ENCODE assay signal across 28 cellular contexts in genomic region chr2:62460175-62460574, GRCh38.
"Had no signal": no experiment of that assay in that cellular context is flagged by ENCODE, and none has a peak within 500 bp of the region (broad histone marks: within the 10 kb centered on the region; RNA-seq: fewer than 3 reads in every experiment).

No MANE protein-coding gene starts in this region.

- H3K9me3 ChIP-seq: esophagus muscularis mucosa, heart right ventricle, mucosa of descending colon, pancreas, prostate gland, upper lobe of right lung had no signal

- H3K4me1 Mint-ChIP-seq: central memory CD8-positive, alpha-beta T cell; stimulated activated memory B cell treated with anti-CD40 and anti-IgM and Interleukin-4, amounts not matched to agents 10 μg/mL and 1 μg/mL and 100 μg/mL, for 72 hours; stimulated activated naive CD8-positive, alpha-beta T cell treated with anti-CD3 and anti-CD28 coated beads, Interleukin-15, amount 100 ng/mL, for 72 hours had no signal

- H3K4me1 ChIP-seq: prostate gland had no signal

- H3K9me3 Mint-ChIP-seq: central memory CD8-positive, alpha-beta T cell; dendritic cell treated with granulocyte-macrophage colony-stimulating factor and Interleukin-4, amounts not matched to agents 40 ng/mL and 50 ng/mL, for 4 days; endodermal cell; stimulated activated memory B cell treated with anti-CD40 and anti-IgM and Interleukin-4, amounts not matched to agents 10 μg/mL and 1 μg/mL and 100 μg/mL, for 72 hours; stimulated activated naive CD8-positive, alpha-beta T cell treated with anti-CD3 and anti-CD28 coated beads, Interleukin-15, amount 100 ng/mL, for 72 hours had no signal

- H3K27ac ChIP-seq: foreskin keratinocyte, heart right ventricle, pancreas, prostate gland, upper lobe of right lung, WERI-Rb-1 had no signal

- DNase-seq: activated CD4-positive, alpha-beta T cell treated with anti-CD3 and anti-CD28 coated beads for 48 hours; activated CD4-positive, alpha-beta T cell treated with anti-CD3 and anti-CD28 coated beads, Interleukin-2, amount 50 U/mL, for 48 hours; activated CD8-positive, alpha-beta memory T cell treated with anti-CD3 and anti-CD28 coated beads for 24 hours; activated effector memory CD4-positive, alpha-beta T cell treated with Interleukin-2 at 50 U/mL for 16 hours; activated naive CD4-positive, alpha-beta T cell treated with Interleukin-2 at 50 U/mL for 16 hours; anterior cingulate cortex; endodermal cell; foreskin keratinocyte; heart right ventricle; left ventricle myocardium superior; mucosa of descending colon; pancreas; stimulated activated CD4-positive, alpha-beta T cell treated with anti-CD3 and anti-CD28 coated beads, Interleukin-1b, Interleukin-23, amount 100 ng/mL, for 48 hours; stimulated activated CD4-positive, alpha-beta T cell treated with anti-CD3 and anti-CD28 coated beads, Interleukin-4, amount 100 ng/mL, for 4 hours; stimulated activated CD8-positive, alpha-beta memory T cell treated with anti-CD3 and anti-CD28 coated beads, Interleukin-4, amount 100 ng/mL, for 48 hours; stimulated activated naive CD8-positive, alpha-beta T cell treated with anti-CD3 and anti-CD28 coated beads, Interleukin-15, amount 100 ng/mL, for 72 hours; substantia nigra; T1000; upper lobe of right lung; WERI-Rb-1 had no signal

- H3K4me3 Mint-ChIP-seq: activated naive CD8-positive, alpha-beta T cell; central memory CD8-positive, alpha-beta T cell; dendritic cell treated with granulocyte-macrophage colony-stimulating factor and Interleukin-4, amounts not matched to agents 40 ng/mL and 50 ng/mL, for 4 days; endodermal cell; stimulated activated memory B cell treated with anti-CD40 and anti-IgM and Interleukin-4, amounts not matched to agents 10 μg/mL and 1 μg/mL and 100 μg/mL, for 72 hours; stimulated activated naive CD8-positive, alpha-beta T cell treated with anti-CD3 and anti-CD28 coated beads, Interleukin-15, amount 100 ng/mL, for 72 hours had no signal

- H3K27me3 ChIP-seq: esophagus muscularis mucosa, foreskin keratinocyte, heart right ventricle, pancreas, upper lobe of right lung had no signal

- H3K27ac Mint-ChIP-seq: activated naive CD8-positive, alpha-beta T cell; dendritic cell treated with granulocyte-macrophage colony-stimulating factor and Interleukin-4, amounts not matched to agents 40 ng/mL and 50 ng/mL, for 4 days; endodermal cell; stimulated activated memory B cell treated with anti-CD40 and anti-IgM and Interleukin-4, amounts not matched to agents 10 μg/mL and 1 μg/mL and 100 μg/mL, for 72 hours; stimulated activated naive CD8-positive, alpha-beta T cell treated with anti-CD3 and anti-CD28 coated beads, Interleukin-15, amount 100 ng/mL, for 72 hours had no signal

- H3K4me2 ChIP-seq: smooth muscle cell had no signal

- H3K36me3 Mint-ChIP-seq: activated naive CD8-positive, alpha-beta T cell; stimulated activated memory B cell treated with anti-CD40 and anti-IgM and Interleukin-4, amounts not matched to agents 10 μg/mL and 1 μg/mL and 100 μg/mL, for 72 hours had no signal

- ATAC-seq: activated CD4-positive, CD25-positive, alpha-beta regulatory T cell treated with anti-CD3 and anti-CD28 coated beads, Interleukin-2, amount 50 U/mL, for 24 hours; foreskin keratinocyte; heart right ventricle; left ventricle myocardium superior; mucosa of descending colon; pancreas; stimulated activated memory B cell treated with anti-CD40 and anti-IgM and Interleukin-4, amounts not matched to agents 10 μg/mL and 1 μg/mL and 100 μg/mL, for 72 hours; stimulated activated naive CD8-positive, alpha-beta T cell treated with anti-CD3 and anti-CD28 coated beads, Interleukin-15, amount 100 ng/mL, for 72 hours; upper lobe of right lung had no signal

- H3K36me3 ChIP-seq: esophagus muscularis mucosa, heart right ventricle, pancreas, prostate gland, upper lobe of right lung, WERI-Rb-1 had no signal

- H3K4me3 ChIP-seq: esophagus muscularis mucosa, heart right ventricle, mucosa of descending colon, pancreas, prostate gland, smooth muscle cell, upper lobe of right lung had no signal
